In genomic region chr9:27351438-27351837, GRCh38 we compare ENCODE assay signal across 16 cellular contexts. TPM values are rescaled to one million over a fixed set of nuclear protein-coding genes. Genes with fewer than 3 reads are reported as not detected.
DNase-seq lines count a peak whose midpoint lies in the region; ATAC-seq and TF ChIP-seq lines count a peak whose summit lies in the region.
"Had no signal": no experiment of that assay in that cellular context is flagged by ENCODE, and none has a peak within 500 bp of the region (broad histone marks: within the 10 kb centered on the region; RNA-seq: fewer than 3 reads in every experiment).

No MANE protein-coding gene starts in this region.

- H3K27ac ChIP-seq in ascending aorta (peak overlapping the region; percentile 11 to 48), stomach (peak overlapping the region in 3 of 5 donors; percentile 15 to 54 (median 28))

- H3K27me3 ChIP-seq in ascending aorta (no peaks in the 10 kb centered on the region), stomach (no peaks in the 10 kb centered on the region)

- no peak overlapping the region for H3K4me3 ChIP-seq in ascending aorta
- H3K4me3 ChIP-seq in stomach, result no peak overlapping the region

- TF ChIP-seq EP300 in stomach (IDR thresholded peaks at IDR 0.05), result no peak

- TF ChIP-seq CTCF in ascending aorta (IDR thresholded peaks at IDR 0.05) (no peak), stomach (IDR thresholded peaks at IDR 0.05) (no peak)

- H3K36me3 ChIP-seq in ascending aorta (no peaks in the 10 kb centered on the region), stomach (no peaks in the 10 kb centered on the region)

- ATAC-seq in HG02642 (IDR thresholded peaks at IDR 0.05; ENCODE audit: poor library complexity, unreplicated experiment) (no peak), HG02973 (IDR thresholded peaks at IDR 0.05; ENCODE audit: unreplicated experiment) (no peak)

- TF ChIP-seq POLR2A in stomach (IDR thresholded peaks at IDR 0.05), result no peak

- 55 to 88% (median 75%) methylated on average over 2 of the region's 2 CpGs for WGBS in stomach, 5 donors

- H3K9me3 ChIP-seq in ascending aorta (no peaks in the 10 kb centered on the region), stomach (no peaks in the 10 kb centered on the region)

- intact Hi-C loops in ascending aorta (cut with DNase I), result loop anchor here (5.0 kb wide), 1 partner anchor 61 kb away; no protein-coding TSS in a partner anchor
- intact Hi-C loops in stomach (cut with DNase I; ENCODE audit: low total_unique reads), result no loop called here

- H3K4me1 ChIP-seq in ascending aorta (peaks cover 0 to 29% of the 10 kb centered on the region in 2 donors), stomach (peaks cover 13 to 55% (median 36%) of the 10 kb centered on the region in 4 donors)

- DNase-seq in NCI-H146 treated with DMSO at 0.1 percent for 48 hours (lab: John Stamatoyannopoulos, UW; ENCODE audit: unreplicated experiment) (peak; percentile 11), ascending aorta (ENCODE audit: low spot score in 2 of 2) (no peak), hypothalamus (lab: John Stamatoyannopoulos, UW) (peak in 43 of 51 donors; percentile 6 to 93 (median 75)), stomach (no peak), iPS-NIHi11 (ENCODE audit: low spot score) (no peak), hepatic stellate cell (ENCODE audit: low spot score) (no peak)
- DNase-seq: activated CD4-positive, alpha-beta T cell treated with anti-CD3 and anti-CD28 coated beads, Interleukin-2, amount 10 ng/mL, durations not matched to agents 7 days and 5 days; activated effector memory CD4-positive, alpha-beta T cell treated with anti-CD3 and anti-CD28 coated beads, Interleukin-2, amount 50 U/mL, for 16 hours; dermis blood vessel endothelial cell; NCI-H1092 treated with DMSO at 0.1 percent for 48 hours; SW 1271 had no signal

RNA-seq across cellular contexts. Expression of gene EQTN, which starts 54.5 kb away (rescaled TPM):
- total RNA-seq in ascending aorta, result not detected
- total RNA-seq in stomach, result 1 to 10 TPM in 2 of 5 donors, not detected in 3; 1.0 to 2.4 TPM
- polyA plus RNA-seq in stomach, result not detected
- total RNA-seq: activated CD4-positive, alpha-beta T cell treated with anti-CD3 and anti-CD28 coated beads, Interleukin-2, amount 10 ng/mL, durations not matched to agents 7 days and 5 days; dermis blood vessel endothelial cell; HT1080; lung microvascular endothelial cell; pulmonary artery endothelial cell had no signal

Comparison
In these comparisons a context has a peak if more than half of its experiments do, and no peak if none do; other contexts are left out.
1. DNase-seq: peak in NCI-H146 treated with DMSO at 0.1 percent for 48 hours (single experiment) and hypothalamus (43 of 51); none in ascending aorta (0 of 2), stomach (single experiment), iPS-NIHi11 (single experiment) and hepatic stellate cell (single experiment).